In genomic region chr9:133738039-133738805, GRCh38 we compare ENCODE assay signal across 8 cellular contexts. TPM values are rescaled to one million over a fixed set of nuclear protein-coding genes. Genes with fewer than 3 reads are reported as not detected.
DNase-seq lines count a peak whose midpoint lies in the region; ATAC-seq and TF ChIP-seq lines count a peak whose summit lies in the region.

A gene with protein sequence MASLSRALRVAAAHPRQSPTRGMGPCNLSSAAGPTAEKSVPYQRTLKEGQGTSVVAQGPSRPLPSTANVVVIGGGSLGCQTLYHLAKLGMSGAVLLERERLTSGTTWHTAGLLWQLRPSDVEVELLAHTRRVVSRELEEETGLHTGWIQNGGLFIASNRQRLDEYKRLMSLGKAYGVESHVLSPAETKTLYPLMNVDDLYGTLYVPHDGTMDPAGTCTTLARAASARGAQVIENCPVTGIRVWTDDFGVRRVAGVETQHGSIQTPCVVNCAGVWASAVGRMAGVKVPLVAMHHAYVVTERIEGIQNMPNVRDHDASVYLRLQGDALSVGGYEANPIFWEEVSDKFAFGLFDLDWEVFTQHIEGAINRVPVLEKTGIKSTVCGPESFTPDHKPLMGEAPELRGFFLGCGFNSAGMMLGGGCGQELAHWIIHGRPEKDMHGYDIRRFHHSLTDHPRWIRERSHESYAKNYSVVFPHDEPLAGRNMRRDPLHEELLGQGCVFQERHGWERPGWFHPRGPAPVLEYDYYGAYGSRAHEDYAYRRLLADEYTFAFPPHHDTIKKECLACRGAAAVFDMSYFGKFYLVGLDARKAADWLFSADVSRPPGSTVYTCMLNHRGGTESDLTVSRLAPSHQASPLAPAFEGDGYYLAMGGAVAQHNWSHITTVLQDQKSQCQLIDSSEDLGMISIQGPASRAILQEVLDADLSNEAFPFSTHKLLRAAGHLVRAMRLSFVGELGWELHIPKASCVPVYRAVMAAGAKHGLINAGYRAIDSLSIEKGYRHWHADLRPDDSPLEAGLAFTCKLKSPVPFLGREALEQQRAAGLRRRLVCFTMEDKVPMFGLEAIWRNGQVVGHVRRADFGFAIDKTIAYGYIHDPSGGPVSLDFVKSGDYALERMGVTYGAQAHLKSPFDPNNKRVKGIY (minus strand): TSS chr9:133738352. CDS start chr9:133734173, 4,179 bp downstream.

- H3K27me3 ChIP-seq in IMR-90 (ENCODE audit: control insufficient read depth, insufficient read depth, low read length) = peaks cover 4% of the 10 kb centered on the region; the same call in 1 of the 2 replicates
- no peaks in the 10 kb centered on the region for H3K27me3 ChIP-seq in WERI-Rb-1 (ENCODE audit: insufficient read depth, low read depth, severe bottlenecking)
- no peaks in the 10 kb centered on the region for H3K27me3 ChIP-seq in effector memory CD4-positive, alpha-beta T cell (replicated peaks; ENCODE audit: control insufficient read depth, insufficient read depth, low read length, poor library complexity, severe bottlenecking)
- no peaks in the 10 kb centered on the region for H3K27me3 ChIP-seq in mesendoderm (ENCODE audit: insufficient read depth, low read length, poor library complexity)

- no peak for TF ChIP-seq POLR2A in IMR-90 (IDR thresholded peaks at IDR 0.05; ENCODE audit: low read depth, low read length)

- peak within 1 kb of the TSS; percentile 11; the same call in 1 of the 2 replicates for H3K9ac ChIP-seq in IMR-90 (ENCODE audit: low read depth, low read length)
- peak within 1 kb of the TSS; percentile 67 for H3K9ac ChIP-seq in mesendoderm (ENCODE audit: low read length)

- H2AK9ac ChIP-seq in IMR-90 (replicated peaks; ENCODE audit: low read depth, low read length, poor library complexity) = peak within 1 kb of the TSS; percentile 76

- no peak within 1 kb of the TSS; the same call in 1 of the 2 replicates for H2AK5ac ChIP-seq in IMR-90 (ENCODE audit: low read depth, low read length)
- H2AK5ac ChIP-seq in mesendoderm (ENCODE audit: low read length) = peak within 1 kb of the TSS; percentile 32

- no peaks in the 10 kb centered on the region for H4K20me1 ChIP-seq in IMR-90 (ENCODE audit: insufficient read depth, low read length)

- H3K9me3 ChIP-seq in IMR-90 (ENCODE audit: control insufficient read depth, insufficient read depth, low read length) (no peaks in the 10 kb centered on the region), WERI-Rb-1 (ENCODE audit: severe bottlenecking) (no peaks in the 10 kb centered on the region)
- no peaks in the 10 kb centered on the region for H3K9me3 ChIP-seq in effector memory CD4-positive, alpha-beta T cell (ENCODE audit: control insufficient read depth, low read length)

- H3K27ac ChIP-seq in IMR-90 (ENCODE audit: insufficient read depth, low read length) = no peak within 1 kb of the TSS
- peak within 1 kb of the TSS; percentile 72 for H3K27ac ChIP-seq in WERI-Rb-1
- H3K27ac ChIP-seq in effector memory CD4-positive, alpha-beta T cell (ENCODE audit: insufficient read depth, low read length, poor library complexity, severe bottlenecking) = no peak within 1 kb of the TSS
- H3K27ac ChIP-seq in mesendoderm (ENCODE audit: low read depth, low read length) = no peak within 1 kb of the TSS

- 0 out of 2 replicates have a peak within 1 kb of the TSS, but pooled peaks have one; percentile 6 for H2BK120ac ChIP-seq in IMR-90 (ENCODE audit: low read depth, low read length)
- H2BK120ac ChIP-seq in mesendoderm (ENCODE audit: low read depth, low read length) = no peak within 1 kb of the TSS

- H3K56ac ChIP-seq in IMR-90 (ENCODE audit: extremely low read depth, insufficient read depth, low read length) (no peak within 1 kb of the TSS), mesendoderm (ENCODE audit: low read length) (peak within 1 kb of the TSS; percentile 85)

- peak; percentile 95 for ATAC-seq in IMR-90 (ENCODE audit: low read depth)
- ATAC-seq in HG03039 (IDR thresholded peaks at IDR 0.05; ENCODE audit: unreplicated experiment) = no peak

- H3K9me1 ChIP-seq in IMR-90 (ENCODE audit: insufficient read depth, low read length) = peaks cover 4% of the 10 kb centered on the region; the same call in 1 of the 2 replicates

- H3K4me2 ChIP-seq in IMR-90 (ENCODE audit: low read depth, low read length) (peak within 1 kb of the TSS; percentile 79), mesendoderm (ENCODE audit: low read length) (peak within 1 kb of the TSS; percentile 13)

- no peak within 1 kb of the TSS; the same call in 1 of the 2 replicates for H3K18ac ChIP-seq in IMR-90 (ENCODE audit: low read depth, low read length)
- H3K18ac ChIP-seq in mesendoderm (ENCODE audit: low read length) = no peak within 1 kb of the TSS

- H3K79me1 ChIP-seq in IMR-90 (ENCODE audit: low read depth in 1 of 2, low read length in 2 of 2) (no peaks in the 10 kb centered on the region), mesendoderm (ENCODE audit: low read length) (no peaks in the 10 kb centered on the region)

- TF ChIP-seq CTCF in IMR-90 (conservative IDR thresholded peaks at IDR 0.05; ENCODE audit: low read depth, low read length) (no peak), WERI-Rb-1 (IDR thresholded peaks at IDR 0.05; ENCODE audit: low read depth, low read length) (no peak)

- CTCF ChIA-PET in IMR-90 (lab: Yijun Ruan, JAX) = no interaction called here

- dilution Hi-C loops in IMR-90 (cut with HindIII; ENCODE audit: low sequenced_read_pairs, unreplicated experiment) = no loop called here

- H3K23ac ChIP-seq in IMR-90 (ENCODE audit: low read depth, low read length) (no peak within 1 kb of the TSS), mesendoderm (ENCODE audit: low read length) (peak within 1 kb of the TSS; percentile 29)

- H4K8ac ChIP-seq in IMR-90 (ENCODE audit: low read depth in 2 of 2, low read length in 2 of 2) = peak within 1 kb of the TSS in 1 of 2 experiments; percentile 76; a peak in 1 of 4 replicates
- no peak within 1 kb of the TSS for H4K8ac ChIP-seq in mesendoderm (ENCODE audit: low read depth, low read length)

- H3K79me2 ChIP-seq in mesendoderm (ENCODE audit: control insufficient read depth, insufficient read depth, low read length) = no peaks in the 10 kb centered on the region

- POLR2A ChIA-PET in IMR-90 (lab: Charles Lee; ENCODE audit: unreplicated experiment) = no interaction called here

- H3K14ac ChIP-seq in IMR-90 (replicated peaks; ENCODE audit: low read depth, low read length) = no peak within 1 kb of the TSS

- H2AFZ ChIP-seq in IMR-90 (replicated peaks; ENCODE audit: low read length, poor library complexity) = peak within 1 kb of the TSS; percentile 91

- H2BK15ac ChIP-seq in IMR-90 (ENCODE audit: low read depth, low read length) = no peak within 1 kb of the TSS
- no peak within 1 kb of the TSS for H2BK15ac ChIP-seq in mesendoderm (replicated peaks; ENCODE audit: low read depth)

- TF ChIP-seq RAD21 in IMR-90 (IDR thresholded peaks at IDR 0.05; ENCODE audit: low read length) = no peak

- H3K4me1 ChIP-seq in IMR-90 (ENCODE audit: control insufficient read depth, insufficient read depth, low read length) (peaks cover 5% of the 10 kb centered on the region; the same call in 1 of the 2 replicates), mesendoderm (ENCODE audit: control insufficient read depth, low read depth, low read length) (peaks cover 5% of the 10 kb centered on the region)
- H3K4me1 ChIP-seq in effector memory CD4-positive, alpha-beta T cell (ENCODE audit: control insufficient read depth, insufficient read depth, low read length, poor library complexity, severe bottlenecking) = peaks cover 12% of the 10 kb centered on the region

- H4K91ac ChIP-seq in IMR-90 (ENCODE audit: insufficient read depth, low read depth, low read length) = no peak within 1 kb of the TSS; the same call in 1 of the 2 replicates

- H3K4ac ChIP-seq in IMR-90 (ENCODE audit: low read depth, low read length) (no peak within 1 kb of the TSS), mesendoderm (ENCODE audit: low read depth, low read length) (no peak within 1 kb of the TSS)

- H4K5ac ChIP-seq in IMR-90 (ENCODE audit: low read depth, low read length) (no peak within 1 kb of the TSS), mesendoderm (ENCODE audit: low read length) (no peak within 1 kb of the TSS)

- DNase-seq in D341Med (ENCODE audit: low spot score) = peak; percentile 38
- peak; percentile 47 for DNase-seq in IMR-90
- DNase-seq in WERI-Rb-1 = peak; percentile 87
- no peak for DNase-seq in effector memory CD4-positive, alpha-beta T cell
- peak; percentile 91 for DNase-seq in mesendoderm
- DNase-seq in stimulated activated CD8-positive, alpha-beta memory T cell treated with anti-CD3 and anti-CD28 coated beads, Interleukin-7, amount 100 ng/mL, for 48 hours (ENCODE audit: extremely low read depth in 1 of 2, low read depth in 1 of 2) = peak; percentile 29 to 36
- no peak for DNase-seq in NCI-H446 (lab: John Stamatoyannopoulos, UW)

- in situ Hi-C loops in IMR-90 (cut with MboI; ENCODE audit: low sequenced_read_pairs) = loop anchor here (10.0 kb wide), 1 partner anchor 203 kb away; the partner anchor contains the start of gene ADAMTSL2

- H3K36me3 ChIP-seq in IMR-90 (ENCODE audit: control insufficient read depth, insufficient read depth, low read length) (no peaks in the 10 kb centered on the region), WERI-Rb-1 (no peaks in the 10 kb centered on the region), mesendoderm (ENCODE audit: control insufficient read depth, insufficient read depth, low read length) (no peaks in the 10 kb centered on the region)
- no peaks in the 10 kb centered on the region for H3K36me3 ChIP-seq in effector memory CD4-positive, alpha-beta T cell (ENCODE audit: control insufficient read depth, insufficient read depth, low read length)

- H2BK5ac ChIP-seq in IMR-90 (ENCODE audit: low read depth, low read length, poor library complexity, severe bottlenecking) (no peak within 1 kb of the TSS), mesendoderm (ENCODE audit: low read length) (no peak within 1 kb of the TSS)

- WGBS in IMR-90 (ENCODE audit: extremely low coverage in 2 of 2, insufficient read length in 1 of 2), 2 experiments = 0% methylated on average over 1 of the region's 25 CpGs; no CpG with 5 or more reads in 1 of the 2 experiments
- WGBS in mesendoderm (ENCODE audit: extremely low coverage, insufficient coverage, low lambda C conversion rate) = no CpG with 5 or more reads among the region's 25 CpGs

- H3K4me3 ChIP-seq in IMR-90 (ENCODE audit: insufficient read depth, low read depth, low read length) = peak within 1 kb of the TSS; percentile 43
- peak within 1 kb of the TSS; percentile 35 for H3K4me3 ChIP-seq in WERI-Rb-1 (ENCODE audit: low read depth, low read length)
- H3K4me3 ChIP-seq in effector memory CD4-positive, alpha-beta T cell (ENCODE audit: insufficient read depth, low read depth, low read length, poor library complexity, severe bottlenecking) = peak within 1 kb of the TSS; percentile 55
- H3K4me3 ChIP-seq in mesendoderm (ENCODE audit: low read length) = no peak within 1 kb of the TSS

- no peak within 1 kb of the TSS for H2BK20ac ChIP-seq in IMR-90 (ENCODE audit: low read depth, low read length)

- intact Hi-C loops in IMR-90 (cut with micrococcal nuclease) = no loop called here

- no TSS peak for BruUV-seq in IMR-90 (replicated peaks; lab: Mats Ljungman, UMichigan)

TF ChIP-seq in IMR-90, 13 proteins besides CTCF, POLR2A, EP300 and RAD21 (continues in another document):
- peak; percentile 42 for TF ChIP-seq MAZ (IDR thresholded peaks at IDR 0.05; ENCODE audit: borderline replicate concordance, low read depth, low read length)

RNA-seq across cellular contexts. Expression of the gene that starts here (rescaled TPM):
- 4.7 and 5.0 TPM in 2 replicates for total RNA-seq in IMR-90 (2012; rRNA removed)
- 7.5 and 8.5 TPM in 2 replicates for polyA plus RNA-seq in IMR-90 (2012; rRNA removed)
- polyA plus RNA-seq in IMR-90 (2012; cell fraction: cytosol; rRNA removed) = 5.0 and 8.3 TPM in 2 replicates
- polyA plus RNA-seq in IMR-90 (2012; cell fraction: nucleus; rRNA removed; ENCODE audit: low replicate concordance) = 9.2 and 23.8 TPM in 2 replicates
- polyA plus RNA-seq in mesendoderm (2013, experiment 1 of 2) = 2.8 TPM
- 2.7 TPM for polyA plus RNA-seq in mesendoderm (2013, experiment 2 of 2)

Comparison
In these comparisons a context has a peak if more than half of its experiments do, and no peak if none do; other contexts are left out.
1. DNase-seq: peak in D341Med (single experiment), IMR-90 (single experiment), WERI-Rb-1 (single experiment), mesendoderm (single experiment) and stimulated activated CD8-positive, alpha-beta memory T cell treated with anti-CD3 and anti-CD28 coated beads, Interleukin-7, amount 100 ng/mL, for 48 hours (2 of 2); none in effector memory CD4-positive, alpha-beta T cell (0 of 3) and NCI-H446 (0 of 2).